In the genomic region with DNA sequence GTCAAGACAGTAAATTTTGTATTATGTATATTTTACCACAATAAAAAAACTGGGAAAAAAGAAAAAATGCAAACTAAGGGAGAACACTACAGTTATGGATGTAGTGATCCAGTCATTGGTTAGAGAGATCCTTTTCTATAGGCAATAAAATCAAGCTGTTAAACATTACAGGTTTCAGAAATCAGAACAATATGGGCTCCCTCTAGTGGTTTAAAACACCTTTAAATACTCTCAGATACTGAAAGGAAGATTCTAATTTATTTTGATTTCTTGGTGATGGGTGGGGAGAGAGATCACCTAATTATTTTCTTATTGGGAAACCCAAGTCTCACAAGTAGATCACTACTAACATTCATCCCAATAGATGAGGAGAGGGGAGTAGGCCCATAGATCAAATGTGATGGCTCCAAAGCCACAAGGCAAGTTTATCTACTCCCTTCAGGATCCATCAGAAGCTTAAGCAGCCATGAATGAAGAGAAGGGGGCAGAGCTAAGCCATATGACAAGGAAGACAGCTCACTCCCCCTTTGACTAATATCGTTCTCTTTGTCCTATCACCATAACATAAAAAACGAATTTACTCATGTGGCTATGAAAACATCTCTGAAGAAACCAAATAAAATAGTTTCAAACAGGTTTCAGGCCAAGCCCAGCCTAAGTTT, we compare ENCODE assay signal across 8 cellular contexts.
A peak's percentile ranks its signal among the peaks of the same experiment; 100 is the strongest.
DNase-seq lines count a peak whose midpoint lies in the region; ATAC-seq and TF ChIP-seq lines count a peak whose summit lies in the region.

No MANE protein-coding gene starts in this region.

- H3F3A ChIP-seq in GM23248 (ENCODE audit: insufficient read depth), result peaks cover 12% of the 10 kb centered on the region

- H4K20me1 ChIP-seq in GM23248 (ENCODE audit: insufficient read depth), result no peaks in the 10 kb centered on the region

- no peaks in the 10 kb centered on the region for H3K9me2 ChIP-seq in GM23248 (ENCODE audit: insufficient read depth)

- no peak overlapping the region for H3K9ac ChIP-seq in GM23248

- H3K4me1 ChIP-seq in GM23248 (ENCODE audit: insufficient read depth), result peaks cover 10% of the 10 kb centered on the region

- TF ChIP-seq CTCF in AG09319 (IDR thresholded peaks at IDR 0.05; ENCODE audit: low read depth, low read length) (peak; percentile 31), epithelial cell of proximal tubule (conservative IDR thresholded peaks at IDR 0.05; ENCODE audit: low read depth, low read length) (peak; percentile 49)

- no peak overlapping the region for H3K4me2 ChIP-seq in GM23248 (ENCODE audit: unreplicated experiment)

- H2AFZ ChIP-seq in GM23248, result no peak overlapping the region

- ATAC-seq in HG02840 (IDR thresholded peaks at IDR 0.05; ENCODE audit: low FRiP score, unreplicated experiment), result no peak

- H3K27ac ChIP-seq in GM23248, result no peak overlapping the region

- no peaks in the 10 kb centered on the region for H3K36me3 ChIP-seq in GM23248 (ENCODE audit: low read depth)

- DNase-seq in AG09319 (ENCODE audit: extremely low read depth, low read depth), result no peak
- DNase-seq in GM23248, result peak; percentile 48
- peak; percentile 57 for DNase-seq in RKO (ENCODE audit: low spot score)
- no peak for DNase-seq in epithelial cell of proximal tubule (ENCODE audit: low read depth)
- peak; percentile 56 for DNase-seq in renal cortical epithelial cell (ENCODE audit: low read depth)
- no peak for DNase-seq in NCI-H1048 (lab: John Stamatoyannopoulos, UW)
- no peak for DNase-seq in activated effector memory CD4-positive, alpha-beta T cell treated with anti-CD3 and anti-CD28 coated beads, Interleukin-2, amount 50 U/mL, for 16 hours

- in situ Hi-C loops in GM23248 (cut with MboI), result loop anchor here (25.0 kb wide), 1 partner anchor 541 kb away; no protein-coding TSS in a partner anchor

- no peaks in the 10 kb centered on the region for H3K79me2 ChIP-seq in GM23248 (ENCODE audit: insufficient read depth)

- H3K4me3 ChIP-seq in GM23248, result no peak overlapping the region
- no peak overlapping the region for H3K4me3 ChIP-seq in epithelial cell of proximal tubule (ENCODE audit: low read depth, low read length)

- WGBS in GM23248 (ENCODE audit: low coverage in 1 of 2, low lambda C conversion rate in 2 of 2, missing lambda C conversion rate in 2 of 2), 2 experiments, result 21% methylated on average over 2 of the region's 2 CpGs

- no peaks in the 10 kb centered on the region for H3K27me3 ChIP-seq in GM23248 (replicated peaks; ENCODE audit: insufficient read depth)

- H3K9me3 ChIP-seq in GM23248 (ENCODE audit: low read depth), result no peaks in the 10 kb centered on the region

Comparison
In these comparisons a context has a peak if more than half of its experiments do, and no peak if none do; other contexts are left out.
1. DNase-seq: peak in GM23248 (single experiment), RKO (single experiment) and renal cortical epithelial cell (single experiment); none in AG09319 (single experiment), epithelial cell of proximal tubule (single experiment), NCI-H1048 (single experiment) and activated effector memory CD4-positive, alpha-beta T cell treated with anti-CD3 and anti-CD28 coated beads, Interleukin-2, amount 50 U/mL, for 16 hours (single experiment).